ENCODE assay signal across 23 cellular contexts in the genomic region with DNA sequence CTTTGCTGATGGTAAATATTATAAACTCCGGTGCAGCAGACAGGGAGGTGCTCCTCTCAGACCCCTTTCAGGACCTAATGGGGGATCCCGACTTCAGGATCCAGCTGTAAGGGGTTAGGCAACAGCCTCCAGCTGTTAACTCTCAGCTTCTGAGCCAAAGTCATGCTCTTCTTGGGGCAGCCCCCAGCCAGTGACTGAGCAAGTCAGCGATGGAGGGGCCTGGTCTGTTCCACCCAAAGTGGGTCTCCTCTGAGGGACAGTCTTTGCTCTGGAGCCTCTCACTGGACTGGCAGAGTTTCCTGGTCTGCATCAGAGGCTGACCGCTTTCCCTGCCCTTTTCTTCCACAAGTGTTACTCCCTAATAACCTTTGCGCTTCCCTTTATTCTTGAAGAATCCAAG.
"Had no signal": no experiment of that assay in that cellular context is flagged by ENCODE, and none has a peak within 500 bp of the region (broad histone marks: within the 10 kb centered on the region; RNA-seq: fewer than 3 reads in every experiment).

No MANE protein-coding gene starts in this region.

- H3K4me3 ChIP-seq: neural progenitor cell, prostate gland, right atrium auricular region, smooth muscle cell, suprapubic skin, transverse colon had no signal

- H3K36me3 Mint-ChIP-seq: naive thymus-derived CD4-positive, alpha-beta T cell; neural progenitor cell had no signal

- H3K27ac ChIP-seq: neural progenitor cell, prostate gland, right atrium auricular region, suprapubic skin, transverse colon had no signal

- DNase-seq: cortex of kidney; effector memory CD8-positive, alpha-beta T cell; erythroblast; kidney; mesenchymal stem cell; midbrain; naive thymus-derived CD4-positive, alpha-beta T cell; nucleus accumbens; stimulated activated CD4-positive, alpha-beta T cell treated with anti-CD3 and anti-CD28 coated beads, Interleukin-12 subunit alpha, Interleukin-12 subunit beta, amount 100 ng/mL, for 4 hours; stimulated activated CD4-positive, alpha-beta T cell treated with anti-CD3 and anti-CD28 coated beads, Interleukin-1b, Interleukin-23, amount 100 ng/mL, for 48 hours; stimulated activated CD4-positive, alpha-beta T cell treated with anti-CD3 and anti-CD28 coated beads, Interleukin-4, amount 100 ng/mL, for 1 hour; stimulated activated CD8-positive, alpha-beta memory T cell treated with anti-CD3 and anti-CD28 coated beads, Interleukin-4, amount 100 ng/mL, for 48 hours; stimulated activated naive CD4-positive, alpha-beta T cell; stimulated activated naive CD8-positive, alpha-beta T cell treated with anti-CD3 and anti-CD28 coated beads, Interleukin-15, amount 100 ng/mL, for 72 hours; transverse colon had no signal

- ATAC-seq: effector memory CD8-positive, alpha-beta T cell; left lobe of liver; naive thymus-derived CD4-positive, alpha-beta T cell; sciatic nerve; stimulated activated naive CD8-positive, alpha-beta T cell treated with anti-CD3 and anti-CD28 coated beads, Interleukin-15, amount 100 ng/mL, for 72 hours had no signal

- H3K4me3 Mint-ChIP-seq: effector memory CD8-positive, alpha-beta T cell; naive thymus-derived CD4-positive, alpha-beta T cell; nephron; neural progenitor cell; stimulated activated naive CD8-positive, alpha-beta T cell treated with anti-CD3 and anti-CD28 coated beads, Interleukin-15, amount 100 ng/mL, for 72 hours had no signal

- H3K9me3 Mint-ChIP-seq: stimulated activated naive CD8-positive, alpha-beta T cell treated with anti-CD3 and anti-CD28 coated beads, Interleukin-15, amount 100 ng/mL, for 72 hours had no signal

- H3K4me1 Mint-ChIP-seq: nephron; stimulated activated naive CD8-positive, alpha-beta T cell treated with anti-CD3 and anti-CD28 coated beads, Interleukin-15, amount 100 ng/mL, for 72 hours had no signal

- H3K27ac Mint-ChIP-seq: effector memory CD8-positive, alpha-beta T cell; naive thymus-derived CD4-positive, alpha-beta T cell; nephron; neural progenitor cell; stimulated activated naive CD8-positive, alpha-beta T cell treated with anti-CD3 and anti-CD28 coated beads, Interleukin-15, amount 100 ng/mL, for 72 hours had no signal
